8 cellular contexts compared by ENCODE assay signal in genomic region chr2:27033253-27033852, GRCh38. TPM values are rescaled to one million over a fixed set of nuclear protein-coding genes. Genes with fewer than 3 reads are reported as not detected.
A peak's percentile ranks its signal among the peaks of the same experiment; 100 is the strongest.
DNase-seq lines count a peak whose midpoint lies in the region; ATAC-seq and TF ChIP-seq lines count a peak whose summit lies in the region.

No MANE protein-coding gene starts in this region.

- CTCF ChIA-PET in BJ (lab: Yijun Ruan, JAX): interaction anchor here (1.2 to 1.9 kb wide), 6 partner anchors 10 to 72 kb away, joined by 3 to 13 read pairs (median 8); partner anchors contain the start of gene AGBL5

- DNase-seq in BJ (ENCODE audit: low read depth) (no peak), astrocyte of the spinal cord (ENCODE audit: low read depth, low spot score) (no peak), lung (ENCODE audit: low spot score) (no peak), NCI-H1930 (lab: John Stamatoyannopoulos, UW) (no peak), mucosa of gallbladder (ENCODE audit: low spot score) (no peak), HuH-7.5 (ENCODE audit: low spot score) (no peak)

- in situ Hi-C loops in astrocyte of the spinal cord (cut with HindIII; ENCODE audit: low sequenced_read_pairs): no loop called here

- H3K9me3 ChIP-seq in lung (ENCODE audit: control insufficient read depth in 2 of 2, insufficient read depth in 1 of 2, low read length in 1 of 2): no peaks in the 10 kb centered on the region

- H3K27me3 ChIP-seq in BJ (ENCODE audit: control insufficient read depth, insufficient read depth, low read length) (no peaks in the 10 kb centered on the region), lung (ENCODE audit: control insufficient read depth, insufficient read depth) (no peaks in the 10 kb centered on the region)

- TF ChIP-seq CTCF in BJ (IDR thresholded peaks at IDR 0.05; ENCODE audit: insufficient read depth, low read depth, low read length) (no peak), astrocyte of the spinal cord (IDR thresholded peaks at IDR 0.05; ENCODE audit: low read depth, low read length) (no peak), lung (IDR thresholded peaks at IDR 0.05; ENCODE audit: control extremely low read depth, extremely low read depth) (no peak)

- peak overlapping the region; percentile 83 to 86 for H3K27ac ChIP-seq in lung (ENCODE audit: low read depth in 1 of 2, low read length in 1 of 2)

- H3K4me1 ChIP-seq in lung (ENCODE audit: control insufficient read depth in 2 of 2, insufficient read depth in 2 of 2, low read length in 2 of 2): peaks cover 4 to 6% of the 10 kb centered on the region in 2 donors

- POLR2A ChIA-PET in BJ (lab: Charles Lee): interaction anchor here (1.1 kb wide), 1 partner anchor 17 kb away, joined by 3 read pairs; no protein-coding TSS in a partner anchor

- peak overlapping the region; percentile 92 for H3K4me3 ChIP-seq in BJ (ENCODE audit: low read depth, low read length)
- H3K4me3 ChIP-seq in astrocyte of the spinal cord (ENCODE audit: low read depth, low read length): peak overlapping the region; percentile 58
- peak overlapping the region; percentile 97 for H3K4me3 ChIP-seq in lung

- 10 to 16% methylated on average over 11 of the region's 11 CpGs for WGBS in lung, 2 donors

- H3K36me3 ChIP-seq in BJ (ENCODE audit: control insufficient read depth, insufficient read depth, low read length): peaks cover 32% of the 10 kb centered on the region
- peaks cover 14 to 37% of the 10 kb centered on the region in 2 donors for H3K36me3 ChIP-seq in lung (ENCODE audit: control insufficient read depth in 2 of 2, insufficient read depth in 2 of 2, low read length in 2 of 2)

- ATAC-seq in HG03159 (IDR thresholded peaks at IDR 0.05; ENCODE audit: unreplicated experiment): peak; percentile 9
- ATAC-seq in lung (ENCODE audit: insufficient read depth, low FRiP score): peak; percentile 8
- ATAC-seq in GM18519 (IDR thresholded peaks at IDR 0.05; ENCODE audit: low FRiP score, unreplicated experiment): no peak

RNA-seq across cellular contexts. Expression of gene TMEM214, which starts 0.6 kb away (rescaled TPM):
- polyA plus RNA-seq in BJ (2011; rRNA removed) (145 and 235 TPM in 2 replicates), lung (10 to 100 TPM; 56.7 to 62.5 TPM)
- polyA minus RNA-seq in BJ (2011; rRNA and poly(A)+ RNA removed): 152 and 316 TPM in 2 replicates
- total RNA-seq in lung (10 to 100 TPM; 34.3 to 99.2 TPM), mucosa of gallbladder (80.0 TPM)

RNA-seq across cellular contexts. Expression of gene AGBL5, which starts 18.1 kb away (rescaled TPM):
- 25.9 and 32.7 TPM in 2 replicates for polyA plus RNA-seq in BJ (2011; rRNA removed)
- polyA minus RNA-seq in BJ (2011; rRNA and poly(A)+ RNA removed): 20.9 and 33.1 TPM in 2 replicates
- total RNA-seq in lung: 10 to 100 TPM; 17.3 to 22.3 TPM
- 10 to 100 TPM in 1 of 2 donors, 1 to 10 TPM in 1; 8.6 to 11.6 TPM for polyA plus RNA-seq in lung
- total RNA-seq in mucosa of gallbladder: 27.9 TPM

RNA-seq across cellular contexts. Expression of gene OST4, which starts 38.1 kb away (rescaled TPM):
- 755 and 887 TPM in 2 replicates for polyA plus RNA-seq in BJ (2011; rRNA removed)
- polyA minus RNA-seq in BJ (2011; rRNA and poly(A)+ RNA removed): 299 and 500 TPM in 2 replicates
- total RNA-seq in lung: 100 to 1,000 TPM; 164 to 238 TPM
- 100 to 1,000 TPM; 379 to 577 TPM for polyA plus RNA-seq in lung
- total RNA-seq in mucosa of gallbladder: 323 TPM

RNA-seq across cellular contexts. Expression of gene EMILIN1, which starts 45.1 kb away (rescaled TPM):
- polyA plus RNA-seq in BJ (2011; rRNA removed) (43.4 and 81.3 TPM in 2 replicates), lung (10 to 100 TPM; 74.1 to 98.6 TPM)
- polyA minus RNA-seq in BJ (2011; rRNA and poly(A)+ RNA removed): 35.4 and 46.7 TPM in 2 replicates
- total RNA-seq in lung (100 to 1,000 TPM in 1 of 2 donors, 10 to 100 TPM in 1; 88.4 to 163 TPM), mucosa of gallbladder (210 TPM)

RNA-seq across cellular contexts. Expression of gene KHK, which starts 53.2 kb away (rescaled TPM):
- polyA plus RNA-seq in BJ (2011; rRNA removed): 0.33 and 0.43 TPM in 2 replicates
- 0.15 and 1.6 TPM in 2 replicates for polyA minus RNA-seq in BJ (2011; rRNA and poly(A)+ RNA removed)
- total RNA-seq in lung: 1 to 10 TPM; 1.6 to 7.6 TPM
- polyA plus RNA-seq in lung: 1 to 10 TPM; 3.1 to 4.2 TPM
- 6.1 TPM for total RNA-seq in mucosa of gallbladder
